In genomic region chr12:62123721-62124203, GRCh38 we compare ENCODE assay signal across 1 cellular context.
TF ChIP-seq lines count a peak whose summit lies in the region.

No MANE protein-coding gene starts in this region.

TF ChIP-seq in Ishikawa, 13 proteins besides CTCF, POLR2A, EP300 and RAD21 (continued from another document):
- no peak for TF ChIP-seq TEAD4 (IDR thresholded peaks at IDR 0.05)
- TF ChIP-seq FOXM1 (IDR thresholded peaks at IDR 0.05; ENCODE audit: borderline replicate concordance, low read depth), result no peak
- TF ChIP-seq EGR1 (IDR thresholded peaks at IDR 0.05), result no peak
- no peak for TF ChIP-seq ZBTB7A (IDR thresholded peaks at IDR 0.05; ENCODE audit: low read depth)
- TF ChIP-seq CREB1 (IDR thresholded peaks at IDR 0.05; ENCODE audit: low read depth), result no peak
TF ChIP-seq in Ishikawa: peak in this region for 0.
